ENCODE assay signal across 8 cellular contexts in the genomic region with DNA sequence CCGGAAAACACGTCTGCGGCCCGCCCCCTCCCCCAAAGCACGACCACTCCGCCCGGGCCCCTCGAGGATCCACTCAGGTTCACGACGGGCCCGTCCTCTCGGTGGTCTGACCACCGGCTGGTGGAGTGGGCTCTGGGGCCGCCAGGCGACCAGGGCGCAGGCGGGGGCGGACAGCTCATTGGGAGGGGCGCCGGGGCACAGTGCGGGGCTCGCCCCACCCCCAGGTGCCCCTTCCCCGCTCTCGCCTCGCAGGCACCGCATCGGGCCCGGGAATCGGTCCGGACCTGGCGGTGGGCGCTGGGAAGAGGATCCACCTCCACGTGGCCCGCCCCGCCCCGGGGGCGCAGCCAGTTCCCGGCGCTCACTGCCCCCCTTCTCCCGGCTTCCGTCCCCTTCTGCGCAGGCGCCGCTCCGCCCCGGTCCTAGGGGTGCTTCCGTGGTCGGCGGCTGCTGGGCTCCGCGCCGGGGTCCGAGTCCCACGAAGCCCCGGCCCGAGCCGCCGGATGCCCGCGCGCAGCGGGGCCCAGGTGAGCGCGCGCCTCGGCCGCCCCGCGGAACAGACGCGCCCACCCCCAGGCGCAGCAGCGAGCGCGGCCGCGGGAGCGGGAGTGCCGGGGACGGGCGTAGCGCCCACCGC. TPM values are rescaled to one million over a fixed set of nuclear protein-coding genes. Genes with fewer than 3 reads are reported as not detected.
DNase-seq lines count a peak whose midpoint lies in the region; ATAC-seq and TF ChIP-seq lines count a peak whose summit lies in the region.

A gene with protein sequence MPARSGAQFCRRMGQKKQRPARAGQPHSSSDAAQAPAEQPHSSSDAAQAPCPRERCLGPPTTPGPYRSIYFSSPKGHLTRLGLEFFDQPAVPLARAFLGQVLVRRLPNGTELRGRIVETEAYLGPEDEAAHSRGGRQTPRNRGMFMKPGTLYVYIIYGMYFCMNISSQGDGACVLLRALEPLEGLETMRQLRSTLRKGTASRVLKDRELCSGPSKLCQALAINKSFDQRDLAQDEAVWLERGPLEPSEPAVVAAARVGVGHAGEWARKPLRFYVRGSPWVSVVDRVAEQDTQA (plus strand): TSS at position 419 of the 637 bp plus-strand sequence. CDS start 85 bp downstream, at position 504.

- no peak for TF ChIP-seq RAD21 in liver (IDR thresholded peaks at IDR 0.05)

- 1% methylated on average over 83 of the region's 83 CpGs for WGBS in liver

- peak within 1 kb of the TSS; percentile 62 to 93 (median 90) for H3K4me3 ChIP-seq in liver (ENCODE audit: low read depth in 1 of 3, low read length in 3 of 3)

- H3K36me3 ChIP-seq in liver (ENCODE audit: control insufficient read depth in 4 of 4, insufficient read depth in 3 of 4, low read depth in 1 of 4, low read length in 3 of 4), result peaks cover 0 to 9% (median 0%) of the 10 kb centered on the region in 4 donors

- no peak for TF ChIP-seq CTCF in liver (IDR thresholded peaks at IDR 0.05; ENCODE audit: low read depth, low read length, missing input control)

- peak; percentile 69 for ATAC-seq in HG03045 (IDR thresholded peaks at IDR 0.05; ENCODE audit: unreplicated experiment)

- peaks cover 5 to 20% (median 17%) of the 10 kb centered on the region in 4 donors for H3K4me1 ChIP-seq in liver (ENCODE audit: control insufficient read depth in 4 of 4, insufficient read depth in 4 of 4, low read length in 3 of 4)

- no peaks in the 10 kb centered on the region for H3K9me3 ChIP-seq in liver (ENCODE audit: control insufficient read depth in 4 of 4, low read length in 3 of 4)

- peak within 1 kb of the TSS; percentile 65 to 75 for H3K27ac ChIP-seq in liver (ENCODE audit: low read depth in 1 of 2, low read length in 2 of 2)

- DNase-seq in NK-92 treated with Interleukin-12 subunit alpha and Interleukin-12 subunit beta, amount 100 ng/mL, for 24 hours (lab: John Stamatoyannopoulos, UW), result peak; percentile 74
- DNase-seq in NK-92 (lab: John Stamatoyannopoulos, UW; ENCODE audit: unreplicated experiment) (no peak), NCI-H510A (lab: John Stamatoyannopoulos, UW) (peak; percentile 45), dermis microvascular lymphatic vessel endothelial cell (ENCODE audit: low read depth in 2 of 2) (peak in 1 of 2 donors; percentile 86)
- peak; percentile 67 to 70 for DNase-seq in activated CD4-positive, alpha-beta T cell treated with anti-CD3 and anti-CD28 coated beads, Interleukin-2, amount 50 U/mL, for 24 hours (ENCODE audit: low read depth in 1 of 2, low spot score in 1 of 2)
- peak; percentile 85 for DNase-seq in stimulated activated CD4-positive, alpha-beta T cell treated with anti-CD3 and anti-CD28 coated beads, Interleukin-4, amount 100 ng/mL, for 24 hours

- no peaks in the 10 kb centered on the region for H3K27me3 ChIP-seq in liver (ENCODE audit: control insufficient read depth in 4 of 4, insufficient read depth in 4 of 4, low read length in 3 of 4)

- H3K9ac ChIP-seq in liver (ENCODE audit: low read depth in 1 of 2, low read length in 2 of 2), result peak within 1 kb of the TSS; percentile 34 to 92

TF ChIP-seq in liver, 16 proteins besides CTCF, POLR2A, EP300 and RAD21:
- TF ChIP-seq, protein P1, sequence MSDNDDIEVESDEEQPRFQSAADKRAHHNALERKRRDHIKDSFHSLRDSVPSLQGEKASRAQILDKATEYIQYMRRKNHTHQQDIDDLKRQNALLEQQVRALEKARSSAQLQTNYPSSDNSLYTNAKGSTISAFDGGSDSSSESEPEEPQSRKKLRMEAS (IDR thresholded peaks at IDR 0.05), result no peak
- peak in 1 of 2 donors; percentile 23 for TF ChIP-seq GABPA (IDR thresholded peaks at IDR 0.05 in 1 of 2, conservative IDR thresholded peaks at IDR 0.05 in 1 of 2)

RNA-seq across cellular contexts. Expression of the gene that starts here (rescaled TPM):
- 187 and 208 TPM in 2 replicates for total RNA-seq in dermis microvascular lymphatic vessel endothelial cell
- total RNA-seq in liver, result 10 to 100 TPM; 25.4 to 84.1 TPM
- 10 to 100 TPM; 33.8 to 41.3 TPM for polyA plus RNA-seq in liver
